1 cellular context compared by ENCODE assay signal in genomic region chr19:49766007-49766937, GRCh38.
TF ChIP-seq lines count a peak whose summit lies in the region.

No MANE protein-coding gene starts in this region.

TF ChIP-seq in GM12878, 131 proteins besides CTCF, POLR2A, EP300 and RAD21 (continued from another document and continues in another):
- TF ChIP-seq CUX1 (IDR thresholded peaks at IDR 0.05; ENCODE audit: insufficient replicate concordance, low read depth, low read length) (no peak), ZBTB40 (IDR thresholded peaks at IDR 0.05; ENCODE audit: borderline replicate concordance) (peak; percentile 87), CREM (IDR thresholded peaks at IDR 0.05; ENCODE audit: low read depth) (0 out of 2 replicates have a peak, but pooled peaks have one; percentile 41), HCFC1 (IDR thresholded peaks at IDR 0.05; ENCODE audit: low read length) (0 out of 2 replicates have a peak, but pooled peaks have one; percentile 31), RUNX3 (IDR thresholded peaks at IDR 0.05; ENCODE audit: low read length) (peak; percentile 4; the same call in 1 of the 2 replicates), RELA (IDR thresholded peaks at IDR 0.05; ENCODE audit: borderline replicate concordance, partially characterized antibody) (no peak), SKIL (IDR thresholded peaks at IDR 0.05; ENCODE audit: low read depth, poor library complexity, severe bottlenecking) (no peak), MXI1 (IDR thresholded peaks at IDR 0.05; ENCODE audit: low read depth, low read length) (peak; percentile 24; the same call in 1 of the 2 replicates), ZNF274 (IDR thresholded peaks at IDR 0.05; ENCODE audit: insufficient read depth, insufficient read length) (no peak), IRF5 (IDR thresholded peaks at IDR 0.05; ENCODE audit: borderline replicate concordance) (no peak), ETV6 (conservative IDR thresholded peaks at IDR 0.05 in 1 of 2, IDR thresholded peaks at IDR 0.05 in 1 of 2; ENCODE audit: borderline replicate concordance in 1 of 2, low read depth in 1 of 2) (no peak), CHD2 (IDR thresholded peaks at IDR 0.05; ENCODE audit: borderline replicate concordance, low read depth, low read length) (peak; percentile 96), SMARCA5 (IDR thresholded peaks at IDR 0.05) (peak; percentile 21; the same call in 1 of the 2 replicates), BRCA1 (IDR thresholded peaks at IDR 0.05; ENCODE audit: low read depth, low read length) (no peak), TBL1XR1 (IDR thresholded peaks at IDR 0.05; ENCODE audit: low read depth, low read length) (no peak), ZBTB4 (CRISPR knock-in tag; IDR thresholded peaks at IDR 0.05) (no peak), RFX5 (IDR thresholded peaks at IDR 0.05; ENCODE audit: low read depth, low read length) (peak; percentile 59), FOXK2 (IDR thresholded peaks at IDR 0.05) (no peak), ZNF384 (IDR thresholded peaks at IDR 0.05; ENCODE audit: borderline replicate concordance, low read depth, low read length) (no peak), ATF7 (IDR thresholded peaks at IDR 0.05; ENCODE audit: low read depth) (peak; percentile 52; the same call in 1 of the 2 replicates), BCL11A (IDR thresholded peaks at IDR 0.05; ENCODE audit: low read depth, low read length) (no peak), NR2C2 (IDR thresholded peaks at IDR 0.05; ENCODE audit: borderline replicate concordance, control insufficient read depth, insufficient read length, low read depth) (no peak), HDGF (IDR thresholded peaks at IDR 0.05) (peak; percentile 99), IRF4 (IDR thresholded peaks at IDR 0.05; ENCODE audit: low read depth, low read length) (no peak), KAT2A (conservative IDR thresholded peaks at IDR 0.05; ENCODE audit: control insufficient read depth, low read depth, low read length) (no peak), PAX5 (IDR thresholded peaks at IDR 0.05; ENCODE audit: borderline replicate concordance, low read depth, low read length) (no peak), POLR2AphosphoS2 (IDR thresholded peaks at IDR 0.05; ENCODE audit: low read depth, low read length) (0 out of 2 replicates have a peak, but pooled peaks have one; percentile 26), TARDBP (IDR thresholded peaks at IDR 0.05; ENCODE audit: borderline replicate concordance) (no peak; the same call in 1 of the 2 replicates), YBX1 (IDR thresholded peaks at IDR 0.05) (no peak), PKNOX1 (IDR thresholded peaks at IDR 0.05) (peak; percentile 98), YY1 (IDR thresholded peaks at IDR 0.05; ENCODE audit: low read depth, low read length) (no peak), RCOR1 (conservative IDR thresholded peaks at IDR 0.05; ENCODE audit: low read depth, low read length) (no peak), BCL3 (IDR thresholded peaks at IDR 0.05; ENCODE audit: borderline replicate concordance, insufficient read depth, low read depth, low read length, poor library complexity, severe bottlenecking) (no peak), NFYA (IDR thresholded peaks at IDR 0.05; ENCODE audit: borderline replicate concordance, low read depth, low read length) (peak; percentile 94), BCLAF1 (IDR thresholded peaks at IDR 0.05) (no peak), SP1 (IDR thresholded peaks at IDR 0.05; ENCODE audit: low read depth, low read length) (peak; percentile 95)
